Comparison of ENCODE assay signal across 15 cellular contexts in the genomic region with DNA sequence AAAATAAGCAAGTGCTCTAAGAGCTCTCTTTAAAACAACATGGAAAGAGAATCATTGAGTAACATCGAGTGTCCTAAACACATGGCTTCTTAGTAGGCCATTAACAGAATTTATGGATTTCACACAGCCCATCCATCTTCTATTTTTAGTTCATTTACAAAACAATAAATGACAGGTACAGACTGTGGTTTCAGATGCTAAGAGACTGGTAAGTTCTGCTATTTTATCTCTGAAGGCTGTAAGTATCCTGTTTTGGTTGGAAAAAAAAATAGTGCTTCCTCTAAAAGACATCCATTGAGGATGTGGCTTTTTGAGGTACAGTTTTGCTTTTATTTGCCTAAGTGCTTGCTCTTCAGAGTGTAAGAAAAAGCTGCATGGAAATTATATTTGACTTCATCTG. TPM values are rescaled to one million over a fixed set of nuclear protein-coding genes. Genes with fewer than 3 reads are reported as not detected.
DNase-seq lines count a peak whose midpoint lies in the region; ATAC-seq and TF ChIP-seq lines count a peak whose summit lies in the region.
"Had no signal": no experiment of that assay in that cellular context is flagged by ENCODE, and none has a peak within 500 bp of the region (broad histone marks: within the 10 kb centered on the region; RNA-seq: fewer than 3 reads in every experiment).

No MANE protein-coding gene starts in this region.

- H2AK5ac ChIP-seq in neuronal stem cell (ENCODE audit: low read depth, low read length), result no peak overlapping the region

- no peaks in the 10 kb centered on the region for H3K79me1 ChIP-seq in neuronal stem cell (ENCODE audit: low read depth, low read length)

- no peak overlapping the region for H3K9ac ChIP-seq in neuronal stem cell (ENCODE audit: low read depth, low read length, poor library complexity)

- H2BK5ac ChIP-seq in neuronal stem cell (ENCODE audit: low read length), result no peak overlapping the region

- H2BK12ac ChIP-seq in neuronal stem cell (ENCODE audit: low read length), result no peak overlapping the region

- no peak overlapping the region for H2BK15ac ChIP-seq in neuronal stem cell (ENCODE audit: low read length)

- no peak overlapping the region for H3K14ac ChIP-seq in neuronal stem cell (ENCODE audit: low read length)

- no peak overlapping the region for H3K27ac Mint-ChIP-seq in T-helper 2 cell treated with Interferon-gamma antibody and Interleukin-4, amounts not matched to agents 5 μg/mL and 100 μg/mL, for 36 hours

- no peaks in the 10 kb centered on the region for H3K9me3 Mint-ChIP-seq in T-helper 2 cell treated with Interferon-gamma antibody and Interleukin-4, amounts not matched to agents 5 μg/mL and 100 μg/mL, for 36 hours

- H3K36me3 ChIP-seq in neuronal stem cell (replicated peaks in 1 of 2; ENCODE audit: control insufficient read depth in 2 of 2, insufficient read depth in 2 of 2, low read length in 2 of 2) (no peaks in the 10 kb centered on the region), A673 (ENCODE audit: insufficient read depth, low read length, poor library complexity, severe bottlenecking) (no peaks in the 10 kb centered on the region)
- H3K36me3 ChIP-seq: HAP-1, neutrophil, tibial artery had no signal

- peaks cover 21% of the 10 kb centered on the region for H3K4me1 Mint-ChIP-seq in T-helper 2 cell treated with Interferon-gamma antibody and Interleukin-4, amounts not matched to agents 5 μg/mL and 100 μg/mL, for 36 hours (ENCODE audit: low read depth)

- ATAC-seq in HG03378 (IDR thresholded peaks at IDR 0.05; ENCODE audit: unreplicated experiment), result peak; percentile 46
- ATAC-seq: activated T-cell treated with anti-CD3 and anti-CD28 coated beads, Interleukin-2, amount 50 U/mL, for 72 hours; Right ventricle myocardium inferior had no signal

- H2BK120ac ChIP-seq in neuronal stem cell (ENCODE audit: low read depth, low read length), result no peak overlapping the region

- no peaks in the 10 kb centered on the region for H3K27me3 Mint-ChIP-seq in T-helper 2 cell treated with Interferon-gamma antibody and Interleukin-4, amounts not matched to agents 5 μg/mL and 100 μg/mL, for 36 hours (ENCODE audit: low read depth)

- H3K36me3 Mint-ChIP-seq in T-helper 2 cell treated with Interferon-gamma antibody and Interleukin-4, amounts not matched to agents 5 μg/mL and 100 μg/mL, for 36 hours (ENCODE audit: low read depth), result no peaks in the 10 kb centered on the region

- H3K4ac ChIP-seq in neuronal stem cell (ENCODE audit: low read length), result no peak overlapping the region

- H3K4me1 ChIP-seq in neuronal stem cell (ENCODE audit: control insufficient read depth in 2 of 2, insufficient read depth in 1 of 2, low read depth in 1 of 2, low read length in 2 of 2) (no peaks in the 10 kb centered on the region), A673 (ENCODE audit: insufficient read depth, low read length, poor library complexity, severe bottlenecking) (no peaks in the 10 kb centered on the region)
- H3K4me1 ChIP-seq: tibial artery had no signal

- POLR2A ChIA-PET in A673 (lab: Charles Lee; ENCODE audit: low non-redundant PET), result no interaction called here

- H3K27me3 ChIP-seq in neuronal stem cell (ENCODE audit: control insufficient read depth in 3 of 3, insufficient read depth in 3 of 3, low read depth in 1 of 3, low read length in 3 of 3) (no peaks in the 10 kb centered on the region), A673 (replicated peaks; ENCODE audit: insufficient read depth, low read depth, low read length, poor library complexity) (no peaks in the 10 kb centered on the region)
- H3K27me3 ChIP-seq: neutrophil, tibial artery had no signal

- DNase-seq in NCI-H1417 (lab: John Stamatoyannopoulos, UW), result peak; percentile 26 to 58 (median 55)
- no peak for DNase-seq in NCI-H1417 treated with DMSO at 0.1 percent for 48 hours (lab: John Stamatoyannopoulos, UW)
- no peak for DNase-seq in T-helper 2 cell treated with Interferon-gamma antibody and Interleukin-4, amounts not matched to agents 5 μg/mL and 100 μg/mL, for 36 hours (ENCODE audit: low spot score)
- DNase-seq in neuronal stem cell (ENCODE audit: low spot score), result no peak
- no peak for DNase-seq in A673 (ENCODE audit: low spot score)
- DNase-seq in stimulated activated CD4-positive, alpha-beta T cell treated with anti-CD3 and anti-CD28 coated beads, Interleukin-4, amount 100 ng/mL, for 1 hour, result no peak
- no peak for DNase-seq in kidney tubule cell (ENCODE audit: low spot score)
- DNase-seq: activated CD4-positive, CD25-positive, alpha-beta regulatory T cell; activated T-cell treated with anti-CD3 and anti-CD28 coated beads, Interleukin-2, amount 50 U/mL, for 72 hours; tibial artery had no signal

- no peak overlapping the region for H3K27ac ChIP-seq in neuronal stem cell (replicated peaks; ENCODE audit: low read length)
- no peak overlapping the region for H3K27ac ChIP-seq in A673 (ENCODE audit: low read depth, low read length, poor library complexity, severe bottlenecking)
- H3K27ac ChIP-seq: 22Rv1, tibial artery had no signal

- no peak overlapping the region for H3K18ac ChIP-seq in neuronal stem cell (ENCODE audit: low read length)

- H3K9me3 ChIP-seq in neuronal stem cell (replicated peaks in 1 of 2; ENCODE audit: control insufficient read depth in 2 of 2, insufficient read depth in 1 of 2, low read depth in 1 of 2, low read length in 2 of 2), result no peaks in the 10 kb centered on the region
- no peaks in the 10 kb centered on the region for H3K9me3 ChIP-seq in A673 (ENCODE audit: low read depth, low read length, poor library complexity, severe bottlenecking)
- H3K9me3 ChIP-seq: HAP-1, neutrophil, tibial artery had no signal

- H2AFZ ChIP-seq in neuronal stem cell (ENCODE audit: low read length), result peak overlapping the region; percentile 14

- CTCF ChIA-PET in A673 (lab: Charles Lee), result no interaction called here

- H3K23ac ChIP-seq in neuronal stem cell (ENCODE audit: low read depth, low read length, poor library complexity), result no peak overlapping the region

- H3K4me3 ChIP-seq in neuronal stem cell (ENCODE audit: low read length in 2 of 2) (no peak overlapping the region), A673 (ENCODE audit: low read depth, low read length, poor library complexity, severe bottlenecking) (no peak overlapping the region)
- H3K4me3 ChIP-seq: HAP-1, tibial artery had no signal

- H4K8ac ChIP-seq in neuronal stem cell (ENCODE audit: low read depth, low read length), result no peak overlapping the region

- H3K4me2 ChIP-seq in neuronal stem cell (ENCODE audit: insufficient read depth, low read length, poor library complexity, severe bottlenecking), result no peak overlapping the region

- TF ChIP-seq CTCF in A673 (conservative IDR thresholded peaks at IDR 0.05; ENCODE audit: low read depth, low read length), result no peak

- no TSS peak for BruUV-seq in A673 (replicated peaks; lab: Mats Ljungman, UMichigan)

- no peak overlapping the region for H4K91ac ChIP-seq in neuronal stem cell (ENCODE audit: low read depth, low read length, poor library complexity)

- intact Hi-C loops in A673 (cut with micrococcal nuclease; ENCODE audit: unreplicated experiment), result no loop called here

- WGBS in neuronal stem cell (ENCODE audit: extremely low coverage in 2 of 2, insufficient read length in 2 of 2, insufficient replicate concordance in 1 of 2), 2 donors, result no CpG with 5 or more reads among the region's 1 CpG

- H3K4me3 Mint-ChIP-seq in T-helper 2 cell treated with Interferon-gamma antibody and Interleukin-4, amounts not matched to agents 5 μg/mL and 100 μg/mL, for 36 hours, result peak overlapping the region; percentile 41

RNA-seq across cellular contexts. Expression of a gene that starts 27.4 kb away (rescaled TPM):
- 19.6 TPM for polyA plus RNA-seq in neuronal stem cell (2013, experiment 1 of 2)
- 20.4 TPM for polyA plus RNA-seq in neuronal stem cell (2013, experiment 2 of 2)
- total RNA-seq in A673 (2021), result 19.8 and 22.4 TPM in 2 replicates

Comparison
In these comparisons a context has a peak if more than half of its experiments do, and no peak if none do; other contexts are left out.
1. DNase-seq: peak in NCI-H1417 (3 of 3); none in NCI-H1417 treated with DMSO at 0.1 percent for 48 hours (single experiment), T-helper 2 cell treated with Interferon-gamma antibody and Interleukin-4, amounts not matched to agents 5 μg/mL and 100 μg/mL, for 36 hours (single experiment), neuronal stem cell (single experiment), A673 (single experiment), stimulated activated CD4-positive, alpha-beta T cell treated with anti-CD3 and anti-CD28 coated beads, Interleukin-4, amount 100 ng/mL, for 1 hour (single experiment) and kidney tubule cell (single experiment).